ENCODE assay signal across 26 cellular contexts in the genomic region with DNA sequence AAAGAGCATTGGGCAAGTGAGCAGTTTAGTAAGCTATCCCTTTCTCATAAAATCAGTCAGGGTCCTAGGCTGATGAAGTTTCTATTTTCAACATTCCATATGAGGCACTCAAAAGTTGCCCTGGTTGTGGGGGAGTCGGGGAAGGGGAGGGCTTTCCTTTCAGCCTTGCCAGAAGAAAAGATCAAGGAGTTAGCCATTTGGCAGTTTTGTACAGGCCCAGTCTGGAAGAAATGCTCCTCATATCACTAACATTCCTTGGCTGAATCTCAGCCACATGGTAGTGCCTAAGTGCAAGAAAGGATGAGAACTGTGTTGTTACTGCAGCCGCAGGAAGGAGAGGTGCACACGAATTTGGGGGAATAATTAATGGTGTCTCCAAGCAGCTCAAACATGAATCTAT.
"Had no signal": no experiment of that assay in that cellular context is flagged by ENCODE, and none has a peak within 500 bp of the region (broad histone marks: within the 10 kb centered on the region; RNA-seq: fewer than 3 reads in every experiment).

No MANE protein-coding gene starts in this region.

- H3K36me3 ChIP-seq: ascending aorta, brain microvascular endothelial cell, esophagus muscularis mucosa, WERI-Rb-1 had no signal

- H3K4me3 ChIP-seq: ascending aorta, esophagus muscularis mucosa had no signal

- H3K9me3 ChIP-seq: ascending aorta, esophagus muscularis mucosa had no signal

- H3K27ac ChIP-seq: ascending aorta, brain microvascular endothelial cell, esophagus muscularis mucosa, WERI-Rb-1 had no signal

- DNase-seq: activated B cell treated with CpG ODN at 0.5 μM for 24 hours; activated CD4-positive, alpha-beta T cell treated with anti-CD3 and anti-CD28 coated beads for 48 hours; activated CD4-positive, alpha-beta T cell treated with anti-CD3 and anti-CD28 coated beads, Interleukin-2, amount 50 U/mL, for 1 hour; activated CD4-positive, alpha-beta T cell treated with anti-CD3 and anti-CD28 coated beads, Interleukin-2, amount 50 U/mL, for 48 hours; activated CD8-positive, alpha-beta memory T cell treated with anti-CD3 and anti-CD28 coated beads for 24 hours; activated CD8-positive, alpha-beta T cell treated with anti-CD3 and anti-CD28 coated beads for 36 hours; activated effector memory CD4-positive, alpha-beta T cell treated with anti-CD3 and anti-CD28 coated beads, Interleukin-2, amount 50 U/mL, for 16 hours; activated naive CD4-positive, alpha-beta T cell treated with anti-CD3 and anti-CD28 coated beads for 36 hours; activated naive CD8-positive, alpha-beta T cell treated with anti-CD3 and anti-CD28 coated beads, Interleukin-2, amount 10 ng/mL, durations not matched to agents 7 days and 5 days; activated T-cell treated with anti-CD3 and anti-CD28 coated beads, Interleukin-2, amount 50 U/mL, for 4 hours; brain microvascular endothelial cell; caudate nucleus; cortex of kidney; dermis blood vessel endothelial cell; effector CD4-positive, alpha-beta T cell; effector memory CD8-positive, alpha-beta T cell; erythroblast; foreskin fibroblast; head of caudate nucleus; T-helper 1 cell; T-helper 17 cell; T1000; WERI-Rb-1 had no signal

- H3K27me3 ChIP-seq: ascending aorta, brain microvascular endothelial cell, esophagus muscularis mucosa had no signal

- H3K4me1 ChIP-seq: ascending aorta had no signal

- ATAC-seq: activated CD4-positive, CD25-positive, alpha-beta regulatory T cell treated with anti-CD3 and anti-CD28 coated beads, Interleukin-2, amount 50 U/mL, for 24 hours; activated CD8-positive, alpha-beta T cell treated with anti-CD3 and anti-CD28 coated beads for 36 hours; activated T-cell treated with anti-CD3 and anti-CD28 coated beads, Interleukin-2, amount 50 U/mL, for 4 hours; effector memory CD8-positive, alpha-beta T cell; T-helper 17 cell had no signal
